26 cellular contexts compared by ENCODE assay signal in the genomic region with DNA sequence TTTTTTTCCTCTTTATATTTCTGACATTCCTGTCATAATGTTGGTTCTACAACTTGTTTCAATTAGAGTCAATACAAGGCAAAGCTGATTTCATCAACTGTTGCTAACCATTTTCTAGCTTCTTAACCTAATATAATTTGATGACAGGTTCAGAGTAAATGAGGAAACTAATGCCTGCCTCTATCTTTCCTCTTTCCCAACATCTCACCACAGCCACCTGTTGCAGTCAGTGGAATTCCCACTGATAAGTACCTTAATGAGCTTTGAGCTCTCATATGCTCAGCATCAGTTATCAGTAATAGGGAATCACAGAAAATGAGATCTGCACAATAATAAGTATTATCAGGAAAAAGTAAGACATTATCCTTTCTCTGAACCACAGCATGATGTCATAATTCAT.
"Had no signal": no experiment of that assay in that cellular context is flagged by ENCODE, and none has a peak within 500 bp of the region (broad histone marks: within the 10 kb centered on the region; RNA-seq: fewer than 3 reads in every experiment).

No MANE protein-coding gene starts in this region.

- H3K4me3 ChIP-seq: left ventricle myocardium inferior, lung, neural progenitor cell, right atrium auricular region, spleen, suprapubic skin, thoracic aorta, tibial artery, upper lobe of right lung had no signal

- DNase-seq: hypothalamus; immature natural killer cell; islet precursor cell; left ventricle myocardium inferior; mesendoderm; naive B cell; natural killer cell; nephron progenitor cell; occipital lobe; small intestine; spleen; stimulated activated CD4-positive, alpha-beta T cell treated with anti-CD3 and anti-CD28 coated beads, Interleukin-4, amount 100 ng/mL, for 24 hours; stimulated activated naive CD4-positive, alpha-beta T cell; tibial artery; trophoblast cell; upper lobe of right lung had no signal

- H3K9me3 ChIP-seq: left ventricle myocardium inferior, neutrophil, right atrium auricular region, spleen, suprapubic skin, thoracic aorta, tibial artery, upper lobe of right lung had no signal

- H3K27ac ChIP-seq: left ventricle myocardium inferior, neural progenitor cell, neutrophil, parathyroid adenoma, right atrium auricular region, spleen, suprapubic skin, thoracic aorta, tibial artery, upper lobe of right lung had no signal

- H3K79me2 ChIP-seq: parathyroid adenoma had no signal

- ATAC-seq: natural killer cell; sciatic nerve; stimulated activated effector memory CD8-positive, alpha-beta T cell treated with anti-CD3 and anti-CD28 coated beads, Interleukin-12 subunit alpha, Interleukin-12 subunit beta, amount 100 ng/mL, for 72 hours; upper lobe of right lung had no signal

- H3K36me3 ChIP-seq: left ventricle myocardium inferior, neural progenitor cell, neutrophil, right atrium auricular region, spleen, suprapubic skin, thoracic aorta, tibial artery, upper lobe of right lung had no signal

- H3K4me2 ChIP-seq: neural progenitor cell had no signal

- FAIRE-seq: small intestine, urothelium cell line had no signal

- H2AFZ ChIP-seq: neural progenitor cell, parathyroid adenoma had no signal

- H3K27me3 ChIP-seq: neural progenitor cell, neutrophil, right atrium auricular region, spleen, suprapubic skin, tibial artery, upper lobe of right lung had no signal

- H3K9ac ChIP-seq: neural progenitor cell, parathyroid adenoma had no signal

- H3K4me1 ChIP-seq: left ventricle myocardium inferior, neural progenitor cell, parathyroid adenoma, right atrium auricular region, spleen, suprapubic skin, tibial artery, upper lobe of right lung had no signal
